In the genomic region with DNA sequence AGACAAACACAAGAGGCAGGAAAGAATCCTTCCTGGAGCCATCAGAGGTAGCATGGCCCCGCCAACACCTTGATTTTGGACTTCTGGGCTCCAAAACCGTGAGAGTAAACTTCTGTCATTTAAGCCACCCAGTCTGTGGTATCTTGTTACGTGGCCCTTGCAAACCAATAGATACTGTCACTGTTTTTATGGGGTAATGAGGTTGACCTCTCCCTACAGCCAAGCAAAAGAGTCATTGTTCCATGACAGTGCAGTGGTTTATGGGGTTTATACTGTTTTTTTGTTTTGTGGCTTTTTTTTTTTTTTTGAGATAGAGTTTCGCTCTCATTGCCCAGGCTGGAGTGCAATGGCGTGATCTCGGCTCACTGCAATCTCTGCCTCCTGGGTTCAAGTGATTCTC, we compare ENCODE assay signal across 24 cellular contexts. TPM values are rescaled to one million over a fixed set of nuclear protein-coding genes. Genes with fewer than 3 reads are reported as not detected.
A peak's percentile ranks its signal among the peaks of the same experiment; 100 is the strongest.
DNase-seq lines count a peak whose midpoint lies in the region; ATAC-seq, FAIRE-seq and TF ChIP-seq lines count a peak whose summit lies in the region.
"Had no signal": no experiment of that assay in that cellular context is flagged by ENCODE, and none has a peak within 500 bp of the region (broad histone marks: within the 10 kb centered on the region; RNA-seq: fewer than 3 reads in every experiment).

No MANE protein-coding gene starts in this region.

- H3K27me3 ChIP-seq in BLaER1 (no peaks in the 10 kb centered on the region), K562 (ENCODE audit: control insufficient read depth in 2 of 2, insufficient read depth in 2 of 2, low read length in 2 of 2) (peaks cover 63 to 80% of the 10 kb centered on the region in 2 experiments)
- H3K27me3 ChIP-seq: SJSA1, upper lobe of right lung had no signal

- no peak for FAIRE-seq in K562 (lab: Jason Lieb, UNC)
- FAIRE-seq: GM18507, HTR-8/SVneo, RCC 7860 had no signal

- H3K27ac ChIP-seq in BLaER1 = no peak overlapping the region
- no peak overlapping the region for H3K27ac ChIP-seq in K562 (ENCODE audit: extremely low read depth, low read depth, low read length)
- H3K27ac ChIP-seq: SJSA1, upper lobe of right lung had no signal

- H3K9me1 ChIP-seq in K562 (ENCODE audit: control insufficient read depth, insufficient read depth, low read length) = no peaks in the 10 kb centered on the region

- H3K36me3 ChIP-seq in BLaER1 (no peaks in the 10 kb centered on the region), K562 (ENCODE audit: control insufficient read depth, insufficient read depth, low read length) (no peaks in the 10 kb centered on the region)
- H3K36me3 ChIP-seq: SJSA1, upper lobe of right lung had no signal

- TF ChIP-seq EP300 in K562 (IDR thresholded peaks at IDR 0.05; ENCODE audit: low read length) = no peak

- DNase-seq in H4 (ENCODE audit: low spot score) (peak; percentile 62), M059J (ENCODE audit: low read depth) (peak; percentile 87), K562 (ENCODE audit: extremely low read depth in 1 of 4, low spot score in 3 of 4) (no peak), SKM-1 treated with dmso at 0.1 percent for 144 hours (lab: John Stamatoyannopoulos, UW; ENCODE audit: unreplicated experiment) (no peak), HPDE6-E6E7 (ENCODE audit: extremely low spot score) (no peak), NCI-H2107 treated with DMSO at 0.1 percent for 48 hours (lab: John Stamatoyannopoulos, UW; ENCODE audit: unreplicated experiment) (no peak)
- DNase-seq: activated CD4-positive, alpha-beta T cell treated with anti-CD3 and anti-CD28 coated beads for 1 hour; activated T-cell treated with anti-CD3 and anti-CD28 coated beads, Interleukin-2, amount 50 U/mL, for 48 hours; GDM1; glutamatergic neuron; H7; KG1; MV-4-11; NCI-H1694 treated with DMSO at 0.1 percent for 48 hours; NCI-H2171 treated with DMSO at 0.1 percent for 48 hours; NCI-H524 treated with DMSO at 0.1 percent for 48 hours; substantia nigra; upper lobe of right lung had no signal

- H3K9ac ChIP-seq in BLaER1 (no peak overlapping the region), K562 (ENCODE audit: insufficient read depth in 1 of 2, low read depth in 2 of 2, low read length in 2 of 2) (no peak overlapping the region)

- H3K4me1 ChIP-seq in BLaER1 = peaks cover 9% of the 10 kb centered on the region; the same call in 1 of the 2 replicates
- no peaks in the 10 kb centered on the region for H3K4me1 ChIP-seq in K562 (replicated peaks in 1 of 2; ENCODE audit: control insufficient read depth in 2 of 2, insufficient read depth in 2 of 2, low read length in 2 of 2)
- H3K4me1 ChIP-seq: SJSA1, upper lobe of right lung had no signal

- no peak overlapping the region for H2AFZ ChIP-seq in K562 (ENCODE audit: low read depth, low read length)

- BruUV-seq in K562 (replicated peaks; lab: Mats Ljungman, UMichigan) = no TSS peak

- in situ Hi-C loops in K562 (cut with MboI) = no loop called here

- WGBS in K562 (ENCODE audit: insufficient coverage, low coverage, missing lambda C conversion rate) = 4% methylated on average over 6 of the region's 6 CpGs

- ATAC-seq in K562 (no peak), GM21423 (IDR thresholded peaks at IDR 0.05; ENCODE audit: unreplicated experiment) (no peak)
- ATAC-seq: upper lobe of right lung had no signal

- POLR2A ChIA-PET in K562 (lab: Yijun Ruan, JAX) = no interaction called here

- H3K4me3 ChIP-seq in BLaER1 (no peak overlapping the region), K562 (no peak overlapping the region)
- H3K4me3 ChIP-seq: SJSA1, upper lobe of right lung had no signal

- no peaks in the 10 kb centered on the region for H3K79me2 ChIP-seq in K562 (ENCODE audit: control insufficient read depth, insufficient read depth, low read length)

- TF ChIP-seq POLR2A in K562 (conservative IDR thresholded peaks at IDR 0.05) = no peak

- TF ChIP-seq RAD21 in K562 (CRISPR knock-in tag; conservative IDR thresholded peaks at IDR 0.05 in 1 of 2, IDR thresholded peaks at IDR 0.05 in 1 of 2) = no peak

- H3K4me2 ChIP-seq in BLaER1 = 0 out of 2 replicates have a peak overlapping the region, but pooled peaks have one; percentile 13
- H3K4me2 ChIP-seq in K562 (ENCODE audit: insufficient read depth, low read length) = no peak overlapping the region

- H3K9me3 ChIP-seq in BLaER1 = no peaks in the 10 kb centered on the region
- H3K9me3 ChIP-seq in K562 (replicated peaks; ENCODE audit: control insufficient read depth, insufficient read depth, low read depth, low read length) = no peaks in the 10 kb centered on the region
- H3K9me3 ChIP-seq: SJSA1, upper lobe of right lung had no signal

- TF ChIP-seq CTCF in K562 (IDR thresholded peaks at IDR 0.05 in 2 of 3, conservative IDR thresholded peaks at IDR 0.05 in 1 of 3; ENCODE audit: insufficient read depth in 2 of 3, low read depth in 1 of 3, low read length in 3 of 3) = no peak

- intact Hi-C loops in K562 (cut with micrococcal nuclease) = no loop called here

- CTCF ChIA-PET in K562 (lab: Yijun Ruan, JAX; ENCODE audit: low intra/inter-chr PET ratio) = no interaction called here

- H4K20me1 ChIP-seq in BLaER1 (peaks cover 66% of the 10 kb centered on the region), K562 (replicated peaks; ENCODE audit: control insufficient read depth, insufficient read depth, low read length) (no peaks in the 10 kb centered on the region)

TF ChIP-seq in K562, 482 proteins besides CTCF, POLR2A, EP300 and RAD21:
- TF ChIP-seq L3MBTL2 (IDR thresholded peaks at IDR 0.05) (peak; percentile 3; the same call in 1 of the 2 replicates), SRSF7 (optimal IDR thresholded peaks at IDR 0.05; ENCODE audit: low read depth, low read length) (no peak), CBX8 (IDR thresholded peaks at IDR 0.05; ENCODE audit: borderline replicate concordance, extremely low read depth, low read depth, low read length, poor library complexity, severe bottlenecking) (peak; percentile 23)

RNA-seq across cellular contexts. Expression of gene KIAA1549, which starts 32.8 kb away (rescaled TPM):
- 2.5 and 3.3 TPM in 2 replicates for total RNA-seq in H4 (2014; rRNA removed; shearing (Covaris generic))
- total RNA-seq in M059J (2014; rRNA removed; shearing (Covaris generic)) = 2.6 and 3.9 TPM in 2 replicates
- total RNA-seq in K562 (2011; cell fraction: chromatin; rRNA removed; ENCODE audit: low replicate concordance) = 1.3 and 1.6 TPM in 2 replicates
- total RNA-seq in K562 (2011; cell fraction: nucleolus; rRNA removed) = 0.53 and 0.67 TPM in 2 replicates
- 0.88 and 1.8 TPM in 2 replicates for total RNA-seq in K562 (2011; cell fraction: nucleoplasm; rRNA removed)
- total RNA-seq in K562 (2014; rRNA removed) = 0.04 and 0.09 TPM in 2 replicates
- total RNA-seq in K562 (2014; rRNA removed; fragmentation: Illumina TruSeq; extraction: Trizol) = 0.07 and 0.10 TPM in 2 replicates
- total RNA-seq in K562 (2015; rRNA removed; fragmentation: Illumina TruSeq; extraction: Trizol) = 0.04 TPM in 2 replicates
- 0.25 and 0.29 TPM in 2 replicates for total RNA-seq in K562 (2021)
- polyA plus RNA-seq in K562 (2011; rRNA removed) = 0.17 and 0.24 TPM in 2 replicates
- 0.27 and 0.29 TPM in 2 replicates for polyA plus RNA-seq in K562 (2011; cell fraction: cytosol; rRNA removed)
- polyA plus RNA-seq in K562 (2011; cell fraction: nucleus; rRNA removed) = 0.48 and 0.78 TPM in 2 replicates
- 0.17 and 0.24 TPM in 2 replicates for polyA plus RNA-seq in K562 (2012)
- 0.16 and 0.24 TPM in 2 replicates for polyA plus RNA-seq in K562 (2014; fragmentation: Illumina TruSeq; extraction: Trizol)
- polyA plus RNA-seq in K562 (2014; fragmentation: Nextera tagmentation; extraction: Ambion mirVana) = under 1 TPM; 0.01 TPM
- 0.04 and 0.05 TPM in 2 replicates for polyA plus RNA-seq in K562 (2014; rRNA removed)
- polyA minus RNA-seq in K562 (2011; rRNA and poly(A)+ RNA removed) = 0.39 and 0.48 TPM in 2 replicates
- 0.10 and 0.55 TPM in 2 replicates for polyA minus RNA-seq in K562 (2011; cell fraction: cytosol; rRNA and poly(A)+ RNA removed)
- 0.67 TPM in 2 replicates for polyA minus RNA-seq in K562 (2011; cell fraction: nucleus; rRNA and poly(A)+ RNA removed)

Comparison
In these comparisons a context has a peak if more than half of its experiments do, and no peak if none do; other contexts are left out.
1. DNase-seq: peak in H4 (single experiment) and M059J (single experiment); none in K562 (0 of 4), SKM-1 treated with dmso at 0.1 percent for 144 hours (single experiment), HPDE6-E6E7 (single experiment) and NCI-H2107 treated with DMSO at 0.1 percent for 48 hours (single experiment).